Comparison of ENCODE assay signal across 8 cellular contexts in the genomic region with DNA sequence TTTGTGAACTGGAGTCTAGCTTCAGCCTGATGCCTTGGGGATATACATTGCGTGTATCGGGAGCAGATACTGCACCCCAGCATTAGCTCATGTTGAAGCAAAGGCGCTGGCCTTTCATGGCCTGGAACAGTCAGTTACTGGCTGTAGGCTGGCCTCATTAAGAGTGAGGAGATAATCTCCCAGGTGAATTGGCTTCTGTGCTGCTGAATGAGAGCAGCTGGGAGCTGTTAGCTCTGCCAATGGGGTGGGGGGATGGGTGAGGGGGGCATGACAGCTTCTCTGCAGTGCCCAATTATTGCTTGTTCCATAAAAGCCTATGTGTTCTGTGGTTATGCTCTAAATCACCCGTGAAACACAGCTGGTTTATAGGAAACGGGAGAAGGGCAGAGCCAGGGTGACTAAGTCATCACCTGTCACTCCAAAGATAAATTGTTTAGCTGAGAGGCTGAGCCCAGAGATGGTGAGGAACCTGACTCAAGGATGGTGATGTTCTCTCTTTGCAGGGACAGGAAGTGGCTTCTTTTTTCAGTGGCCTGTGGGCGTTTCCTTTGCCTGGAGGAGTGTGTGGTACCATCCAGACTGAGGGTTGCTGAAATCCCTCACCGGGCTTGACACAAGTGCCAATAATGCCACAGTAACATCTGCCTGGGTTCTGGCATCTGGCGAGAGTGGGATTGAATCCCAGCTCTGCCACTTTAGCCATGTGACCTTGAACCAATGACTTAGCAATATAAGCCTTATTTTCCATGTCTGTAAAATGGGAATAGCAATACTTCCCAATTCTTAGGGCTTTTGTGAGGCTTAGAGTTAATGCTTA.
DNase-seq lines count a peak whose midpoint lies in the region; ATAC-seq and TF ChIP-seq lines count a peak whose summit lies in the region.

No MANE protein-coding gene starts in this region.

- H3K9me3 ChIP-seq in BLaER1 (no peaks in the 10 kb centered on the region), smooth muscle cell (replicated peaks; ENCODE audit: low read depth) (no peaks in the 10 kb centered on the region)

- H3K27ac ChIP-seq in BLaER1 (peak overlapping the region; percentile 65), smooth muscle cell (ENCODE audit: low read depth) (peak overlapping the region; percentile 97)

- H3K27me3 Mint-ChIP-seq in progenitor cell of endocrine pancreas = no peaks in the 10 kb centered on the region

- H3K4me3 Mint-ChIP-seq in progenitor cell of endocrine pancreas (ENCODE audit: low read depth) = no peak overlapping the region

- H3K36me3 Mint-ChIP-seq in progenitor cell of endocrine pancreas (ENCODE audit: insufficient read depth) = no peaks in the 10 kb centered on the region

- peaks cover 29% of the 10 kb centered on the region for H3F3A ChIP-seq in smooth muscle cell (ENCODE audit: low read depth)

- H3K27me3 ChIP-seq in BLaER1 = no peaks in the 10 kb centered on the region
- no peaks in the 10 kb centered on the region for H3K27me3 ChIP-seq in smooth muscle cell (ENCODE audit: low read depth)

- H4K20me1 ChIP-seq in BLaER1 (no peaks in the 10 kb centered on the region), smooth muscle cell (ENCODE audit: low read depth) (no peaks in the 10 kb centered on the region)

- 0 out of 2 replicates have a peak overlapping the region, but pooled peaks have one; percentile 12 for H3K9ac ChIP-seq in BLaER1
- no peak overlapping the region for H3K9ac ChIP-seq in smooth muscle cell (ENCODE audit: low read depth)

- H3K79me2 ChIP-seq in smooth muscle cell (ENCODE audit: low read depth) = no peaks in the 10 kb centered on the region

- DNase-seq in OCI-M1 (lab: John Stamatoyannopoulos, UW) = peak; percentile 44
- DNase-seq in activated CD8-positive, alpha-beta memory T cell treated with anti-CD3 and anti-CD28 coated beads, Interleukin-2, amount 50 U/mL, for 24 hours (ENCODE audit: extremely low read depth) = peak; percentile 58
- peak; percentile 86 to 87 for DNase-seq in foreskin fibroblast
- no peak for DNase-seq in smooth muscle cell (lab: John Stamatoyannopoulos, UW; ENCODE audit: unreplicated experiment)
- no peak for DNase-seq in progenitor cell of endocrine pancreas (ENCODE audit: low spot score, unreplicated experiment)

- H3K4me2 ChIP-seq in BLaER1 = peak overlapping the region; percentile 68
- H3K4me2 ChIP-seq in smooth muscle cell = peak overlapping the region; percentile 16

- ATAC-seq in GM19395 (IDR thresholded peaks at IDR 0.05; ENCODE audit: unreplicated experiment) = peak; percentile 90
- peak; percentile 70 for ATAC-seq in HG03469 (IDR thresholded peaks at IDR 0.05; ENCODE audit: unreplicated experiment)

- no peaks in the 10 kb centered on the region for H3K9me3 Mint-ChIP-seq in progenitor cell of endocrine pancreas (ENCODE audit: low read depth)

- 38% methylated on average over 8 of the region's 8 CpGs for WGBS in smooth muscle cell (ENCODE audit: low lambda C conversion rate)

- H2AFZ ChIP-seq in smooth muscle cell (ENCODE audit: low read depth) = no peak overlapping the region

- H3K4me1 ChIP-seq in BLaER1 = peaks cover 81% of the 10 kb centered on the region
- peaks cover 35% of the 10 kb centered on the region for H3K4me1 ChIP-seq in smooth muscle cell (ENCODE audit: low read depth)

- no peak overlapping the region for H3K4me3 ChIP-seq in BLaER1
- H3K4me3 ChIP-seq in foreskin fibroblast (ENCODE audit: low read depth in 1 of 2, low read length in 2 of 2) = no peak overlapping the region
- H3K4me3 ChIP-seq in smooth muscle cell = no peak overlapping the region

- H3K27ac Mint-ChIP-seq in progenitor cell of endocrine pancreas = no peak overlapping the region

- no peaks in the 10 kb centered on the region for H3K36me3 ChIP-seq in BLaER1
- no peaks in the 10 kb centered on the region for H3K36me3 ChIP-seq in smooth muscle cell (ENCODE audit: low read depth)

- H3K4me1 Mint-ChIP-seq in progenitor cell of endocrine pancreas (ENCODE audit: low read depth) = peaks cover 18% of the 10 kb centered on the region

- TF ChIP-seq CTCF in foreskin fibroblast (IDR thresholded peaks at IDR 0.05; ENCODE audit: low read depth, low read length) = no peak
- no peak for TF ChIP-seq CTCF in smooth muscle cell (IDR thresholded peaks at IDR 0.05; ENCODE audit: borderline replicate concordance, insufficient read depth, poor library complexity, severe bottlenecking)
- no peak for TF ChIP-seq CTCF in progenitor cell of endocrine pancreas (IDR thresholded peaks at IDR 0.05; ENCODE audit: unreplicated experiment)

Comparison
In these comparisons a context has a peak if more than half of its experiments do, and no peak if none do; other contexts are left out.
1. DNase-seq: peak in OCI-M1 (single experiment), activated CD8-positive, alpha-beta memory T cell treated with anti-CD3 and anti-CD28 coated beads, Interleukin-2, amount 50 U/mL, for 24 hours (single experiment) and foreskin fibroblast (2 of 2); none in smooth muscle cell (single experiment) and progenitor cell of endocrine pancreas (single experiment).